Comparison of ENCODE assay signal across 30 cellular contexts in the genomic region with DNA sequence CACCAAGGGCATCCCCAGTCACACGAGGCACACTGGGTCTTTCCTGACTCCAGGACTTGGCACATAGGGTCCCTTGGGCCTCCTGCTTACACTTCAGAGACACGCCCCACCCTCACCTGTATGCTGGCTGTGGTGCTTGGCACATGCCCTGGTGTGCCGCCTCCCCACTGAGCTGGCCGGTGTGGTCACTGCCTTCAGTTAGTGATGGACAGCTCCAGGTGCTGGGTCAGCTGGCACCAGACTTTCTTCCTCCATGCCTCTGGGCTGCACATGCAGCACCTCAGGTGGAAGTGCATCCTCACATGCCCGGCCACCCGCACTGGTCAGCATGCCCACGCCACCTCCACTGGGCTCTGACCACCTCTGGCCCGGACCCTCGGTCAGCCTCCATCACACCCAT. TPM values are rescaled to one million over a fixed set of nuclear protein-coding genes. Genes with fewer than 3 reads are reported as not detected.
DNase-seq lines count a peak whose midpoint lies in the region; ATAC-seq and TF ChIP-seq lines count a peak whose summit lies in the region.
"Had no signal": no experiment of that assay in that cellular context is flagged by ENCODE, and none has a peak within 500 bp of the region (broad histone marks: within the 10 kb centered on the region; RNA-seq: fewer than 3 reads in every experiment).

No MANE protein-coding gene starts in this region.

- H3K36me3 Mint-ChIP-seq in naive B cell (peaks cover 17 to 26% of the 10 kb centered on the region in 2 donors), CD14-positive monocyte (peaks cover 52 to 75% of the 10 kb centered on the region in 2 donors)
- H3K36me3 Mint-ChIP-seq in stimulated activated naive B cell treated with anti-CD40 and anti-IgM and Interleukin-4, amounts not matched to agents 10 μg/mL and 1 μg/mL and 100 μg/mL, for 72 hours = peaks cover 61 to 75% of the 10 kb centered on the region in 2 donors

- no peak for TF ChIP-seq POLR2A in heart left ventricle (IDR thresholded peaks at IDR 0.05)

- H3K9me3 ChIP-seq in cardiac muscle cell (ENCODE audit: low read depth) = no peaks in the 10 kb centered on the region
- H3K9me3 ChIP-seq in heart left ventricle = no peaks in the 10 kb centered on the region
- H3K9me3 ChIP-seq: esophagus squamous epithelium, left ventricle myocardium inferior, MG63, ovary had no signal

- 94 to 97% (median 95%) methylated on average over 5 to 9 of the region's 9 CpGs for WGBS in heart left ventricle, 4 donors

- intact Hi-C loops in heart left ventricle (cut with DNase I) (no loop called here), CD14-positive monocyte (cut with micrococcal nuclease) (no loop called here)

- H3K27me3 Mint-ChIP-seq in naive B cell (no peaks in the 10 kb centered on the region), CD14-positive monocyte (ENCODE audit: low read depth in 3 of 3) (peaks cover 0 to 2% (median 2%) of the 10 kb centered on the region in 3 donors)
- no peaks in the 10 kb centered on the region for H3K27me3 Mint-ChIP-seq in stimulated activated naive B cell treated with anti-CD40 and anti-IgM and Interleukin-4, amounts not matched to agents 10 μg/mL and 1 μg/mL and 100 μg/mL, for 72 hours

- H3K4me1 ChIP-seq in cardiac muscle cell (ENCODE audit: low read depth) (peaks cover 30% of the 10 kb centered on the region), heart left ventricle (peaks cover under 1 to 51% (median 36%) of the 10 kb centered on the region in 12 donors)

- H3K27me3 ChIP-seq in cardiac muscle cell (no peaks in the 10 kb centered on the region), heart left ventricle (no peaks in the 10 kb centered on the region)
- H3K27me3 ChIP-seq: esophagus squamous epithelium, hepatocyte, MG63, ovary had no signal

- peaks cover 0 to under 1% (median 0%) of the 10 kb centered on the region in 7 donors for H3K9me3 Mint-ChIP-seq in naive B cell
- H3K9me3 Mint-ChIP-seq in stimulated activated naive B cell treated with anti-CD40 and anti-IgM and Interleukin-4, amounts not matched to agents 10 μg/mL and 1 μg/mL and 100 μg/mL, for 72 hours = no peaks in the 10 kb centered on the region
- H3K9me3 Mint-ChIP-seq in CD14-positive monocyte = no peaks in the 10 kb centered on the region
- H3K9me3 Mint-ChIP-seq: activated naive CD4-positive, alpha-beta T cell treated with anti-CD3 and anti-CD28 coated beads for 36 hours; activated T-cell treated with anti-CD3 and anti-CD28 coated beads, Interleukin-2, amount 50 U/mL, for 4 hours; endodermal cell; nephron had no signal

- H3K4me3 ChIP-seq in cardiac muscle cell (no peak overlapping the region), heart left ventricle (no peak overlapping the region)
- H3K4me3 ChIP-seq: coronary artery, esophagus squamous epithelium, hepatocyte, left ventricle myocardium inferior, MG63, ovary had no signal

- TF ChIP-seq CTCF in cardiac muscle cell (IDR thresholded peaks at IDR 0.05; ENCODE audit: low read depth, low read length) = no peak
- TF ChIP-seq CTCF in heart left ventricle (IDR thresholded peaks at IDR 0.05) = no peak
- no peak for TF ChIP-seq CTCF in CD14-positive monocyte (IDR thresholded peaks at IDR 0.05)

- peaks cover 54 to 77% (median 54%) of the 10 kb centered on the region in 3 donors for H3K4me1 Mint-ChIP-seq in naive B cell
- peaks cover 32 to 67% of the 10 kb centered on the region in 2 donors for H3K4me1 Mint-ChIP-seq in stimulated activated naive B cell treated with anti-CD40 and anti-IgM and Interleukin-4, amounts not matched to agents 10 μg/mL and 1 μg/mL and 100 μg/mL, for 72 hours
- peaks cover 25% of the 10 kb centered on the region for H3K4me1 Mint-ChIP-seq in CD14-positive monocyte
- H3K4me1 Mint-ChIP-seq: endodermal cell had no signal

- H3K27ac Mint-ChIP-seq in naive B cell (peak overlapping the region in 5 of 6 donors; percentile 8 to 79 (median 60)), CD14-positive monocyte (no peak overlapping the region)
- peak overlapping the region; percentile 33 for H3K27ac Mint-ChIP-seq in stimulated activated naive B cell treated with anti-CD40 and anti-IgM and Interleukin-4, amounts not matched to agents 10 μg/mL and 1 μg/mL and 100 μg/mL, for 72 hours
- H3K27ac Mint-ChIP-seq: activated naive CD4-positive, alpha-beta T cell treated with anti-CD3 and anti-CD28 coated beads for 36 hours; endodermal cell; nephron had no signal

- DNase-seq in cardiac muscle cell (ENCODE audit: low read depth in 1 of 2, low spot score in 1 of 2) = no peak
- no peak for DNase-seq in heart left ventricle
- peak; percentile 64 for DNase-seq in LHCN-M2 (ENCODE audit: low read depth)
- no peak for DNase-seq in naive B cell
- DNase-seq in stimulated activated naive B cell treated with anti-CD40 and anti-IgM and Interleukin-4, amounts not matched to agents 10 μg/mL and 1 μg/mL and 100 μg/mL, for 72 hours = no peak
- no peak for DNase-seq in CD14-positive monocyte (ENCODE audit: low spot score)
- DNase-seq: activated naive CD4-positive, alpha-beta T cell treated with anti-CD3 and anti-CD28 coated beads for 36 hours; activated T-cell treated with anti-CD3 and anti-CD28 coated beads, Interleukin-2, amount 50 U/mL, for 4 hours; anterior cingulate cortex; endodermal cell; esophagus squamous epithelium; foreskin melanocyte; HCEC 1CT; KBM-7; left ventricle myocardium inferior; MG63; NCI-H1417; NCI-H2081; NCI-H226; NCI-H69; SIG-M5; stimulated activated CD4-positive, alpha-beta T cell treated with anti-CD3 and anti-CD28 coated beads, Interleukin-4, amount 100 ng/mL, for 24 hours; SW 1271 had no signal

- H3K4me3 Mint-ChIP-seq in naive B cell (peak overlapping the region in 2 of 8 donors; percentile 20 to 44), CD14-positive monocyte (no peak overlapping the region)
- H3K4me3 Mint-ChIP-seq in stimulated activated naive B cell treated with anti-CD40 and anti-IgM and Interleukin-4, amounts not matched to agents 10 μg/mL and 1 μg/mL and 100 μg/mL, for 72 hours = no peak overlapping the region
- H3K4me3 Mint-ChIP-seq: activated naive CD4-positive, alpha-beta T cell treated with anti-CD3 and anti-CD28 coated beads for 36 hours; activated T-cell treated with anti-CD3 and anti-CD28 coated beads, Interleukin-2, amount 50 U/mL, for 4 hours; endodermal cell; nephron had no signal

- H3K27ac ChIP-seq in cardiac muscle cell (peak overlapping the region; percentile 81), heart left ventricle (no peak overlapping the region)
- H3K27ac ChIP-seq: C4-2B, coronary artery, hepatocyte, left ventricle myocardium inferior, ovary had no signal

- H3K36me3 ChIP-seq in cardiac muscle cell (peaks cover 2% of the 10 kb centered on the region), heart left ventricle (peaks cover 0 to 49% (median 34%) of the 10 kb centered on the region in 9 donors)
- H3K36me3 ChIP-seq: ovary had no signal

- ATAC-seq in heart left ventricle (no peak), naive B cell (ENCODE audit: low read depth in 2 of 2) (no peak), GM18502 (IDR thresholded peaks at IDR 0.05; ENCODE audit: poor library complexity, unreplicated experiment) (no peak)
- no peak for ATAC-seq in stimulated activated naive B cell treated with anti-CD40 and anti-IgM and Interleukin-4, amounts not matched to agents 10 μg/mL and 1 μg/mL and 100 μg/mL, for 72 hours (replicated peaks)
- ATAC-seq: activated CD4-positive, CD25-positive, alpha-beta regulatory T cell treated with anti-CD3 and anti-CD28 coated beads, Interleukin-2, amount 50 U/mL, for 24 hours; activated T-cell treated with anti-CD3 and anti-CD28 coated beads, Interleukin-2, amount 50 U/mL, for 4 hours had no signal

RNA-seq across cellular contexts. Expression of a gene that starts 52.9 kb away (rescaled TPM):
- 7.8 and 13.4 TPM in 2 replicates for total RNA-seq in cardiac muscle cell
- polyA plus RNA-seq in cardiac muscle cell = 10.9 and 12.1 TPM in 2 replicates
- 10 to 100 TPM; 28.0 to 87.2 (median 45.0) TPM for total RNA-seq in heart left ventricle
- 10 to 100 TPM; 14.4 to 24.2 TPM for polyA plus RNA-seq in heart left ventricle
- 2.8 and 5.2 TPM in 2 replicates for total RNA-seq in LHCN-M2 (2014; rRNA removed)
- 17.7 TPM for polyA plus RNA-seq in LHCN-M2 (2012)
- 100 to 1,000 TPM; 145 to 413 (median 248) TPM for polyA plus RNA-seq in naive B cell (ENCODE audit: low read depth in 6 of 6)
- polyA plus RNA-seq in CD14-positive monocyte = 10 to 100 TPM; 34.0 to 51.4 TPM

Comparison
In these comparisons a context has a peak if more than half of its experiments do, and no peak if none do; other contexts are left out.
1. H3K27ac Mint-ChIP-seq: peak in naive B cell (5 of 6) and stimulated activated naive B cell treated with anti-CD40 and anti-IgM and Interleukin-4, amounts not matched to agents 10 μg/mL and 1 μg/mL and 100 μg/mL, for 72 hours (single experiment); none in CD14-positive monocyte (0 of 7).